In the genomic region with DNA sequence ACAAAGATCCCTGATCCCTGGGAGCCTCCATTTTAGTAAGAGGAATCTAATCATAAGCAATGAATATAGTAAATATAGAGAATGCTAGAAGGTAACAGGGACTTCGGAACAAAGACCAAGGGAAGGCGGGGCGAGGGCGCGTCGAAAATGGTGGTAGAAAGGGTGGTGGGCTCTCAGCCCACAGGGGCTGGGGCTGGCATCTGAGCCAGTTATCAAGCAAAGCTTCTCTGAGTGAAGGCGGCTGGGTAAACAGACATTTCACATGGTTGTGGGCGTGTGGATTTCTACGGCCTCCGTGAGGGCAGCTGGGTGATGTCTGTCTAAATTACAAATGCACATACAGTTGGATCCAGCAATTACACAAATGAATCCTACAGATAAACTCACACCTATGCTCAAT, we compare ENCODE assay signal across 15 cellular contexts. TPM values are rescaled to one million over a fixed set of nuclear protein-coding genes. Genes with fewer than 3 reads are reported as not detected.
DNase-seq lines count a peak whose midpoint lies in the region; ATAC-seq lines count a peak whose summit lies in the region.
"Had no signal": no experiment of that assay in that cellular context is flagged by ENCODE, and none has a peak within 500 bp of the region (broad histone marks: within the 10 kb centered on the region; RNA-seq: fewer than 3 reads in every experiment).

No MANE protein-coding gene starts in this region.

- POLR2A ChIA-PET in activated naive CD8-positive, alpha-beta T cell treated with anti-CD3 and anti-CD28 coated beads, Interleukin-2, amount 10 ng/mL, durations not matched to agents 7 days and 5 days (lab: Charles Lee) = no interaction called here

- H3K4me1 Mint-ChIP-seq in activated naive CD8-positive, alpha-beta T cell treated with anti-CD3 and anti-CD28 coated beads, Interleukin-2, amount 10 ng/mL, durations not matched to agents 7 days and 5 days = peaks cover 4% of the 10 kb centered on the region
- peaks cover 19% of the 10 kb centered on the region for H3K4me1 Mint-ChIP-seq in activated naive CD8-positive, alpha-beta T cell treated with anti-CD3 and anti-CD28 coated beads, Interleukin-2, amount 50 U/mL, for 24 hours
- H3K4me1 Mint-ChIP-seq: B cell had no signal

- no peak for ATAC-seq in activated naive CD8-positive, alpha-beta T cell treated with anti-CD3 and anti-CD28 coated beads, Interleukin-2, amount 10 ng/mL, durations not matched to agents 7 days and 5 days (ENCODE audit: low read depth)
- ATAC-seq in activated naive CD8-positive, alpha-beta T cell treated with anti-CD3 and anti-CD28 coated beads, Interleukin-2, amount 50 U/mL, for 24 hours = no peak
- ATAC-seq: CD8-positive, alpha-beta T cell; HCT116; HepG2 had no signal

- no peak overlapping the region for H3K4me3 Mint-ChIP-seq in activated naive CD8-positive, alpha-beta T cell treated with anti-CD3 and anti-CD28 coated beads, Interleukin-2, amount 10 ng/mL, durations not matched to agents 7 days and 5 days
- no peak overlapping the region for H3K4me3 Mint-ChIP-seq in activated naive CD8-positive, alpha-beta T cell treated with anti-CD3 and anti-CD28 coated beads, Interleukin-2, amount 50 U/mL, for 24 hours
- H3K4me3 Mint-ChIP-seq: B cell; CD8-positive, alpha-beta T cell had no signal

- H3K9me3 Mint-ChIP-seq in activated naive CD8-positive, alpha-beta T cell treated with anti-CD3 and anti-CD28 coated beads, Interleukin-2, amount 10 ng/mL, durations not matched to agents 7 days and 5 days = peaks cover 5% of the 10 kb centered on the region
- H3K9me3 Mint-ChIP-seq in activated naive CD8-positive, alpha-beta T cell treated with anti-CD3 and anti-CD28 coated beads, Interleukin-2, amount 50 U/mL, for 24 hours = no peaks in the 10 kb centered on the region
- H3K9me3 Mint-ChIP-seq: CD8-positive, alpha-beta T cell had no signal

- no peak overlapping the region for H3K27ac Mint-ChIP-seq in activated naive CD8-positive, alpha-beta T cell treated with anti-CD3 and anti-CD28 coated beads, Interleukin-2, amount 10 ng/mL, durations not matched to agents 7 days and 5 days
- H3K27ac Mint-ChIP-seq in activated naive CD8-positive, alpha-beta T cell treated with anti-CD3 and anti-CD28 coated beads, Interleukin-2, amount 50 U/mL, for 24 hours = no peak overlapping the region
- H3K27ac Mint-ChIP-seq: B cell; CD8-positive, alpha-beta T cell had no signal

- peak; percentile 1 for DNase-seq in activated naive CD8-positive, alpha-beta T cell treated with anti-CD3 and anti-CD28 coated beads, Interleukin-2, amount 10 ng/mL, durations not matched to agents 7 days and 5 days
- no peak for DNase-seq in activated naive CD8-positive, alpha-beta T cell treated with anti-CD3 and anti-CD28 coated beads, Interleukin-2, amount 50 U/mL, for 24 hours
- peak; percentile 33 to 58 for DNase-seq in SHP77 (lab: John Stamatoyannopoulos, UW)
- peak; percentile 16 for DNase-seq in mesenteric fat pad (ENCODE audit: low spot score)
- DNase-seq in LoVo (ENCODE audit: low spot score) = no peak
- DNase-seq in NCI-H1694 treated with DMSO at 0.1 percent for 48 hours (lab: John Stamatoyannopoulos, UW) = no peak
- DNase-seq: Calu3; CD8-positive, alpha-beta T cell; DMS79 treated with DMSO at 0.1 percent for 48 hours; GF-D8; GOT3; H7 had no signal

- H3K36me3 Mint-ChIP-seq in activated naive CD8-positive, alpha-beta T cell treated with anti-CD3 and anti-CD28 coated beads, Interleukin-2, amount 10 ng/mL, durations not matched to agents 7 days and 5 days = no peaks in the 10 kb centered on the region
- no peaks in the 10 kb centered on the region for H3K36me3 Mint-ChIP-seq in activated naive CD8-positive, alpha-beta T cell treated with anti-CD3 and anti-CD28 coated beads, Interleukin-2, amount 50 U/mL, for 24 hours (ENCODE audit: low read depth)
- H3K36me3 Mint-ChIP-seq: CD8-positive, alpha-beta T cell had no signal

- peaks cover 31% of the 10 kb centered on the region for H3K27me3 Mint-ChIP-seq in activated naive CD8-positive, alpha-beta T cell treated with anti-CD3 and anti-CD28 coated beads, Interleukin-2, amount 10 ng/mL, durations not matched to agents 7 days and 5 days
- peaks cover 9% of the 10 kb centered on the region for H3K27me3 Mint-ChIP-seq in activated naive CD8-positive, alpha-beta T cell treated with anti-CD3 and anti-CD28 coated beads, Interleukin-2, amount 50 U/mL, for 24 hours

RNA-seq across cellular contexts. Expression of a gene that starts 56.6 kb away (rescaled TPM):
- under 1 TPM; 0.26 to 0.44 TPM for total RNA-seq in activated naive CD8-positive, alpha-beta T cell treated with anti-CD3 and anti-CD28 coated beads, Interleukin-2, amount 10 ng/mL, durations not matched to agents 7 days and 5 days
- total RNA-seq in mesenteric fat pad = 1.2 TPM
- total RNA-seq: Calu3, HepG2 had no signal

Comparison
In these comparisons a context has a peak if more than half of its experiments do, and no peak if none do; other contexts are left out.
1. DNase-seq: peak in activated naive CD8-positive, alpha-beta T cell treated with anti-CD3 and anti-CD28 coated beads, Interleukin-2, amount 10 ng/mL, durations not matched to agents 7 days and 5 days (single experiment), SHP77 (2 of 2) and mesenteric fat pad (single experiment); none in activated naive CD8-positive, alpha-beta T cell treated with anti-CD3 and anti-CD28 coated beads, Interleukin-2, amount 50 U/mL, for 24 hours (single experiment), LoVo (single experiment) and NCI-H1694 treated with DMSO at 0.1 percent for 48 hours (single experiment).